In genomic region chr3:123296261-123296660, GRCh38 we compare ENCODE assay signal across 22 cellular contexts.
"Had no signal": no experiment of that assay in that cellular context is flagged by ENCODE, and none has a peak within 500 bp of the region (broad histone marks: within the 10 kb centered on the region; RNA-seq: fewer than 3 reads in every experiment).

No MANE protein-coding gene starts in this region.

- H3K9me3 ChIP-seq: esophagus muscularis mucosa, gastrocnemius medialis had no signal

- ATAC-seq: activated CD8-positive, alpha-beta T cell treated with anti-CD3 and anti-CD28 coated beads for 36 hours; effector memory CD8-positive, alpha-beta T cell; foreskin keratinocyte; gastrocnemius medialis had no signal

- H3K4me3 ChIP-seq: esophagus muscularis mucosa, gastrocnemius medialis had no signal

- H3K36me3 ChIP-seq: brain microvascular endothelial cell, gastrocnemius medialis had no signal

- DNase-seq: activated CD4-positive, alpha-beta T cell treated with anti-CD3 and anti-CD28 coated beads for 1 hour; activated CD4-positive, alpha-beta T cell treated with anti-CD3 and anti-CD28 coated beads for 4 hours; activated CD4-positive, alpha-beta T cell treated with anti-CD3 and anti-CD28 coated beads, Interleukin-2, amount 10 ng/mL, durations not matched to agents 7 days and 5 days; activated CD4-positive, alpha-beta T cell treated with anti-CD3 and anti-CD28 coated beads, Interleukin-2, amount 50 U/mL, for 48 hours; activated CD8-positive, alpha-beta memory T cell treated with anti-CD3 and anti-CD28 coated beads for 24 hours; activated CD8-positive, alpha-beta T cell treated with anti-CD3 and anti-CD28 coated beads for 36 hours; activated gamma-delta T cell treated with Interleukin-2 at 50 U/mL for 16 hours; activated naive CD4-positive, alpha-beta T cell treated with anti-CD3 and anti-CD28 coated beads, Interleukin-2, amount 50 U/mL, for 16 hours; activated naive CD4-positive, alpha-beta T cell treated with Interleukin-2 at 50 U/mL for 16 hours; activated T-cell treated with anti-CD3 and anti-CD28 coated beads, Interleukin-2, amount 50 U/mL, for 48 hours; amniotic stem cell; anterior cingulate cortex; brain microvascular endothelial cell; cortex of kidney; dermis blood vessel endothelial cell; effector CD4-positive, alpha-beta T cell; effector memory CD8-positive, alpha-beta T cell; erythroblast; foreskin keratinocyte; gastrocnemius medialis; T-helper 2 cell had no signal

- H3K27me3 ChIP-seq: brain microvascular endothelial cell, esophagus muscularis mucosa, gastrocnemius medialis had no signal

- H3K4me1 ChIP-seq: foreskin keratinocyte, gastrocnemius medialis had no signal

- H3K27ac ChIP-seq: brain microvascular endothelial cell, foreskin keratinocyte, gastrocnemius medialis had no signal
